In genomic region chr1:186482661-186483255, GRCh38 we compare ENCODE assay signal across 8 cellular contexts. TPM values are rescaled to one million over a fixed set of nuclear protein-coding genes. Genes with fewer than 3 reads are reported as not detected.
DNase-seq lines count a peak whose midpoint lies in the region; ATAC-seq and TF ChIP-seq lines count a peak whose summit lies in the region.

No MANE protein-coding gene starts in this region.

- no peak overlapping the region for H3K4me2 ChIP-seq in smooth muscle cell

- no peaks in the 10 kb centered on the region for H3K9me3 Mint-ChIP-seq in activated T-helper 17 cell treated with anti-CD3 and anti-CD28 coated beads, Interleukin-2, amount 50 U/mL, for 72 hours

- WGBS in smooth muscle cell (ENCODE audit: low lambda C conversion rate), result 16% methylated on average over 4 of the region's 4 CpGs

- H3K4me1 Mint-ChIP-seq in activated T-helper 17 cell treated with anti-CD3 and anti-CD28 coated beads, Interleukin-2, amount 50 U/mL, for 72 hours, result no peaks in the 10 kb centered on the region

- H4K20me1 ChIP-seq in smooth muscle cell (ENCODE audit: low read depth), result no peaks in the 10 kb centered on the region

- no peak overlapping the region for H3K9ac ChIP-seq in smooth muscle cell (ENCODE audit: low read depth)

- no peak overlapping the region for H2AFZ ChIP-seq in smooth muscle cell (ENCODE audit: low read depth)

- H3K36me3 ChIP-seq in GM06990 (ENCODE audit: control insufficient read depth, insufficient read depth, low read length) (no peaks in the 10 kb centered on the region), smooth muscle cell (ENCODE audit: low read depth) (no peaks in the 10 kb centered on the region)

- H3K4me3 Mint-ChIP-seq in activated T-helper 17 cell treated with anti-CD3 and anti-CD28 coated beads, Interleukin-2, amount 50 U/mL, for 72 hours, result no peak overlapping the region

- no peaks in the 10 kb centered on the region for H3K79me2 ChIP-seq in smooth muscle cell (ENCODE audit: low read depth)

- H3K4me3 ChIP-seq in GM06990 (replicated peaks; ENCODE audit: low read depth, low read length) (no peak overlapping the region), smooth muscle cell (no peak overlapping the region)

- H3K27ac ChIP-seq in smooth muscle cell (ENCODE audit: low read depth), result no peak overlapping the region

- ATAC-seq in GM21619 (IDR thresholded peaks at IDR 0.05; ENCODE audit: unreplicated experiment), result peak; percentile 81
- no peak for ATAC-seq in activated T-helper 17 cell treated with anti-CD3 and anti-CD28 coated beads, Interleukin-2, amount 50 U/mL, for 72 hours (replicated peaks)

- no peaks in the 10 kb centered on the region for H3F3A ChIP-seq in smooth muscle cell (ENCODE audit: low read depth)

- H3K4me1 ChIP-seq in smooth muscle cell (ENCODE audit: low read depth), result no peaks in the 10 kb centered on the region

- H3K27me3 Mint-ChIP-seq in activated T-helper 17 cell treated with anti-CD3 and anti-CD28 coated beads, Interleukin-2, amount 50 U/mL, for 72 hours, result no peaks in the 10 kb centered on the region

- H3K36me3 Mint-ChIP-seq in activated T-helper 17 cell treated with anti-CD3 and anti-CD28 coated beads, Interleukin-2, amount 50 U/mL, for 72 hours (ENCODE audit: low read depth), result no peaks in the 10 kb centered on the region

- H3K9me3 ChIP-seq in smooth muscle cell (replicated peaks; ENCODE audit: low read depth), result no peaks in the 10 kb centered on the region

- TF ChIP-seq CTCF in GM06990 (IDR thresholded peaks at IDR 0.05; ENCODE audit: insufficient read depth, low read length, poor library complexity, severe bottlenecking) (peak; percentile 91), smooth muscle cell (IDR thresholded peaks at IDR 0.05; ENCODE audit: borderline replicate concordance, insufficient read depth, poor library complexity, severe bottlenecking) (peak; percentile 96)

- no peak overlapping the region for H3K27ac Mint-ChIP-seq in activated T-helper 17 cell treated with anti-CD3 and anti-CD28 coated beads, Interleukin-2, amount 50 U/mL, for 72 hours

- H3K27me3 ChIP-seq in GM06990 (replicated peaks; ENCODE audit: control insufficient read depth, insufficient read depth, low read length) (no peaks in the 10 kb centered on the region), smooth muscle cell (ENCODE audit: low read depth) (no peaks in the 10 kb centered on the region)

- DNase-seq in GM06990 (ENCODE audit: extremely low read depth, insufficient read length) (peak; percentile 12), KG1 (lab: John Stamatoyannopoulos, UW) (peak; percentile 16), SHP77 (lab: John Stamatoyannopoulos, UW) (peak; percentile 42 to 51), amygdala (lab: John Stamatoyannopoulos, UW) (peak in 30 of 56 donors; percentile 1 to 47 (median 5)), hepatic stellate cell (ENCODE audit: low spot score) (peak; percentile 22), smooth muscle cell (lab: John Stamatoyannopoulos, UW; ENCODE audit: unreplicated experiment) (no peak)

RNA-seq across cellular contexts. Expression of gene PDC, which starts 21.8 kb away (rescaled TPM):
- not detected in 2 replicates for total RNA-seq in smooth muscle cell
- polyA plus RNA-seq in smooth muscle cell, result not detected in 2 replicates
- total RNA-seq in activated T-helper 17 cell treated with anti-CD3 and anti-CD28 coated beads, Interleukin-2, amount 50 U/mL, for 72 hours, result not detected
